1 cellular context compared by ENCODE assay signal in genomic region chr19:6126335-6126974, GRCh38.
TF ChIP-seq lines count a peak whose summit lies in the region.

No MANE protein-coding gene starts in this region.

TF ChIP-seq in K562, 482 proteins besides CTCF, POLR2A, EP300 and RAD21 (continued from another document and continues in another):
- TF ChIP-seq MNT (conservative IDR thresholded peaks at IDR 0.05): no peak
- TF ChIP-seq BDP1 (IDR thresholded peaks at IDR 0.05; ENCODE audit: insufficient read depth, insufficient read length): no peak
- no peak for TF ChIP-seq YBX1 (IDR thresholded peaks at IDR 0.05)
- TF ChIP-seq MGA (IDR thresholded peaks at IDR 0.05): no peak
- TF ChIP-seq STAT5A (IDR thresholded peaks at IDR 0.05; ENCODE audit: borderline replicate concordance, low read length): no peak
- TF ChIP-seq EWSR1 (IDR thresholded peaks at IDR 0.05; ENCODE audit: borderline replicate concordance, low read depth, partially characterized antibody): no peak
- no peak for TF ChIP-seq RAD51 (IDR thresholded peaks at IDR 0.05; ENCODE audit: borderline replicate concordance, low read depth)
- TF ChIP-seq FOXK1 (CRISPR knock-in tag; IDR thresholded peaks at IDR 0.05; ENCODE audit: borderline replicate concordance): no peak
- no peak for TF ChIP-seq KAT2B (IDR thresholded peaks at IDR 0.05; ENCODE audit: low read depth, low read length)
- no peak for TF ChIP-seq ZNF395 (CRISPR knock-in tag; IDR thresholded peaks at IDR 0.05)
- no peak for TF ChIP-seq MLX (CRISPR knock-in tag; conservative IDR thresholded peaks at IDR 0.05)
- no peak for TF ChIP-seq HMG20A (CRISPR knock-in tag; conservative IDR thresholded peaks at IDR 0.05)
- no peak for TF ChIP-seq FOXM1 (IDR thresholded peaks at IDR 0.05; ENCODE audit: low read depth)
- no peak for TF ChIP-seq FOXM1 (CRISPR knock-in tag; IDR thresholded peaks at IDR 0.05; ENCODE audit: low read depth)
- TF ChIP-seq BRF1 (IDR thresholded peaks at IDR 0.05; ENCODE audit: borderline replicate concordance, extremely low read depth, insufficient read length): no peak
- TF ChIP-seq ZFP91 (CRISPR knock-in tag; IDR thresholded peaks at IDR 0.05): no peak
- no peak for TF ChIP-seq BRD4 (IDR thresholded peaks at IDR 0.05)
- no peak for TF ChIP-seq ZNF311 (CRISPR knock-in tag; IDR thresholded peaks at IDR 0.05)
- TF ChIP-seq COPS2 (conservative IDR thresholded peaks at IDR 0.05): no peak
- no peak for TF ChIP-seq ZNF584 (CRISPR knock-in tag; IDR thresholded peaks at IDR 0.05; ENCODE audit: low read depth)
- TF ChIP-seq NFE2L1 (tag; IDR thresholded peaks at IDR 0.05; ENCODE audit: borderline replicate concordance, low read depth): no peak
- no peak for TF ChIP-seq ZNF23 (CRISPR knock-in tag; IDR thresholded peaks at IDR 0.05)
- TF ChIP-seq ARNT (IDR thresholded peaks at IDR 0.05): peak in 1 of 2 experiments; percentile 36; a peak in 1 of 4 replicates
- no peak for TF ChIP-seq ZSCAN29 (IDR thresholded peaks at IDR 0.05)
- 0 out of 2 replicates have a peak, but pooled peaks have one; percentile 39 for TF ChIP-seq MTA1 (IDR thresholded peaks at IDR 0.05; ENCODE audit: borderline replicate concordance)
- TF ChIP-seq SAFB (IDR thresholded peaks at IDR 0.05; ENCODE audit: borderline replicate concordance, low read depth, low read length): no peak
- no peak for TF ChIP-seq DDX20 (tag; IDR thresholded peaks at IDR 0.05; ENCODE audit: low read depth)
- TF ChIP-seq ELF4 (CRISPR knock-in tag; IDR thresholded peaks at IDR 0.05): no peak
- TF ChIP-seq HEY1 (CRISPR knock-in tag; IDR thresholded peaks at IDR 0.05; ENCODE audit: borderline replicate concordance): no peak
- TF ChIP-seq TAF15 (IDR thresholded peaks at IDR 0.05; ENCODE audit: low read depth, low read length): no peak
- no peak for TF ChIP-seq CHCHD3 (CRISPR knock-in tag; IDR thresholded peaks at IDR 0.05)
- no peak for TF ChIP-seq IRF2 (CRISPR knock-in tag; IDR thresholded peaks at IDR 0.05)
- TF ChIP-seq EZH2 (IDR thresholded peaks at IDR 0.05; ENCODE audit: borderline replicate concordance, low read depth, low read length): no peak
- no peak for TF ChIP-seq NR4A1 (CRISPR knock-in tag; IDR thresholded peaks at IDR 0.05)
- TF ChIP-seq NR4A1 (tag; IDR thresholded peaks at IDR 0.05): 0 out of 2 replicates have a peak, but pooled peaks have one; percentile 34
- TF ChIP-seq NR1H2 (CRISPR knock-in tag; IDR thresholded peaks at IDR 0.05): no peak
- no peak for TF ChIP-seq SFPQ (IDR thresholded peaks at IDR 0.05; ENCODE audit: low read depth, low read length)
- no peak for TF ChIP-seq MYBL2 (IDR thresholded peaks at IDR 0.05; ENCODE audit: low read depth)
- no peak for TF ChIP-seq MYBL2 (CRISPR knock-in tag; IDR thresholded peaks at IDR 0.05; ENCODE audit: borderline replicate concordance)
- no peak; the same call in 1 of the 2 replicates for TF ChIP-seq TAL1 (IDR thresholded peaks at IDR 0.05)
- TF ChIP-seq SMARCE1 (IDR thresholded peaks at IDR 0.05): peak; percentile 28; the same call in 1 of the 2 replicates
- TF ChIP-seq SRSF9 (IDR thresholded peaks at IDR 0.05; ENCODE audit: borderline replicate concordance, low read depth, low read length): no peak
- no peak for TF ChIP-seq ZFPM2 (CRISPR knock-in tag; IDR thresholded peaks at IDR 0.05)
- no peak for TF ChIP-seq ZC3H11A (IDR thresholded peaks at IDR 0.05; ENCODE audit: low read depth, low read length)
- no peak for TF ChIP-seq CTCFL (IDR thresholded peaks at IDR 0.05; ENCODE audit: borderline replicate concordance, insufficient read depth, low read depth, low read length, poor library complexity, severe bottlenecking)
